In genomic region chr1:221716713-221717490, GRCh38 we compare ENCODE assay signal across 2 cellular contexts.
TF ChIP-seq lines count a peak whose summit lies in the region.

No MANE protein-coding gene starts in this region.

TF ChIP-seq in IMR-90, 13 proteins besides CTCF, POLR2A, EP300 and RAD21:
- TF ChIP-seq ELK1 (IDR thresholded peaks at IDR 0.05; ENCODE audit: borderline replicate concordance, low read depth, low read length) (no peak), CEBPB (IDR thresholded peaks at IDR 0.05; ENCODE audit: low read depth, low read length) (no peak), MAFK (IDR thresholded peaks at IDR 0.05; ENCODE audit: low read depth, low read length) (no peak), MXI1 (IDR thresholded peaks at IDR 0.05; ENCODE audit: borderline replicate concordance, low read depth, low read length) (no peak), SMC3 (IDR thresholded peaks at IDR 0.05; ENCODE audit: low read depth, low read length) (no peak), RCOR1 (IDR thresholded peaks at IDR 0.05; ENCODE audit: insufficient replicate concordance, low read length) (no peak), CHD1 (IDR thresholded peaks at IDR 0.05; ENCODE audit: low read depth, low read length) (no peak), USF2 (IDR thresholded peaks at IDR 0.05; ENCODE audit: low read depth, low read length) (no peak), NFE2L2 (IDR thresholded peaks at IDR 0.05; ENCODE audit: low read depth, low read length) (no peak), MAZ (IDR thresholded peaks at IDR 0.05; ENCODE audit: borderline replicate concordance, low read depth, low read length) (no peak)

TF ChIP-seq in liver, 16 proteins besides CTCF, POLR2A, EP300 and RAD21 (continued from another document):
- no peak for TF ChIP-seq ZBTB33 (IDR thresholded peaks at IDR 0.05)
- TF ChIP-seq SP1 (IDR thresholded peaks at IDR 0.05), result peak; percentile 69
- TF ChIP-seq ATF3 (IDR thresholded peaks at IDR 0.05), result no peak
- TF ChIP-seq MAX (IDR thresholded peaks at IDR 0.05), result no peak
- peak; percentile 65 to 88 for TF ChIP-seq HNF4A (conservative IDR thresholded peaks at IDR 0.05)
- no peak for TF ChIP-seq GABPA (IDR thresholded peaks at IDR 0.05 in 1 of 2, conservative IDR thresholded peaks at IDR 0.05 in 1 of 2)
- no peak for TF ChIP-seq TAF1 (conservative IDR thresholded peaks at IDR 0.05)
- no peak for TF ChIP-seq JUND (IDR thresholded peaks at IDR 0.05)
- TF ChIP-seq FOXA2 (IDR thresholded peaks at IDR 0.05), result no peak
- peak; percentile 93 for TF ChIP-seq REST (IDR thresholded peaks at IDR 0.05)
- TF ChIP-seq NR2F2 (IDR thresholded peaks at IDR 0.05), result no peak
- TF ChIP-seq FOXA1 (IDR thresholded peaks at IDR 0.05), result no peak
- TF ChIP-seq RXRA (IDR thresholded peaks at IDR 0.05), result peak in 1 of 2 donors; percentile 57
- TF ChIP-seq HNF4G (IDR thresholded peaks at IDR 0.05), result peak; percentile 72
